In the genomic region with DNA sequence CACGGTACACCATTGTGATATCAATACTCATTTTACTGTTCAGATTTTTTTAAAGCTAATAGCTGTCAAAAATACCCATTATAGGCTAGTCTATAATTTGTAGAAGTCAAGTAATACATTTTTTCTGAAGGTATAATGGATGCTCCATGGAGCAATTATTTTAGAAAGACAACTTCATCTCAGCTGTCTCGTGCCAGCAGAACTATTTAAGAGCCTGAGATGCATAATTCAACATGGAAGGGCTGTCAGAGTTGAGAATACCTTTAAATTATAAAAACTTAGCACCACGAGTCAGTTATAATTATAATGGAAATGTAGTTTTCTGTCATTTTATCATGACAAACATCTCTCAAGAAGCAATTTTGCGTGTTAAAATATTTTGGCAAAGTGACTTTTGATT, we compare ENCODE assay signal across 19 cellular contexts.
"Had no signal": no experiment of that assay in that cellular context is flagged by ENCODE, and none has a peak within 500 bp of the region (broad histone marks: within the 10 kb centered on the region; RNA-seq: fewer than 3 reads in every experiment).

No MANE protein-coding gene starts in this region.

- ATAC-seq: naive thymus-derived CD4-positive, alpha-beta T cell; naive thymus-derived CD8-positive, alpha-beta T cell; natural killer cell; natural killer cell treated with Interleukin-12 subunit alpha and Interleukin-12 subunit beta and Interleukin-15 and Interleukin-18, amount 100 ng/mL, for 72 hours; pancreas; psoas muscle; right cardiac atrium; right lobe of liver; sciatic nerve had no signal

- H3K9me3 ChIP-seq: neutrophil, ovary, pancreas, prostate gland, psoas muscle, right atrium auricular region, right lobe of liver, sigmoid colon had no signal

- H3K27ac ChIP-seq: neural progenitor cell, neutrophil, ovary, pancreas, parathyroid adenoma, prostate gland, psoas muscle, right atrium auricular region, right lobe of liver, sigmoid colon, skin epidermis, spleen had no signal

- H3K4me2 ChIP-seq: neural progenitor cell, smooth muscle cell had no signal

- H3K36me3 ChIP-seq: neural progenitor cell, neutrophil, ovary, pancreas, prostate gland, right atrium auricular region, right lobe of liver, sigmoid colon, spleen had no signal

- H3K27me3 ChIP-seq: neural progenitor cell, neutrophil, ovary, pancreas, right atrium auricular region, right lobe of liver, sigmoid colon, spleen had no signal

- H3K9ac ChIP-seq: neural progenitor cell, parathyroid adenoma had no signal

- H3K79me2 ChIP-seq: parathyroid adenoma had no signal

- H3K4me3 ChIP-seq: neural progenitor cell, ovary, pancreas, prostate gland, psoas muscle, right atrium auricular region, right lobe of liver, sigmoid colon, skin epidermis, smooth muscle cell, spleen had no signal

- H2AFZ ChIP-seq: neural progenitor cell, parathyroid adenoma had no signal
